In the genomic region with DNA sequence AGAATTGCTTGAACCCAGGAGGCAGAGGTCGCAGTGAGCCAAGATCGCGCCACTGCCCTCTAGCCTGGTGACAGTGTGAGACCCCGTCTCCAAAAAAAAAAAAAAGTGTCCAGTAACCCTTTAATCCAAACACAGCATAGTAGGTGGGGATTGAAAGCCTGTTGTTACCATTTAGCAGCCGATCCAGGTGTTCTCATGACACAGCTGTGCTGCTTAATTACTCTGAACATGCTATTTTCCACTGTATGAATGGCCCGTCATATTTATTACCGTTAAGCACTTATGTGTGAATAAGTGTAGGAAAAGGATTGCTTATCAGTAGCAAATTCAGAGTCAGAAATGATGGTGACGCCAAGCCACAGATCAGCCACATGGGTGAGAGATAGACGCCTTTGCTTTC, we compare ENCODE assay signal across 19 cellular contexts. TPM values are rescaled to one million over a fixed set of nuclear protein-coding genes. Genes with fewer than 3 reads are reported as not detected.
DNase-seq lines count a peak whose midpoint lies in the region; ATAC-seq, FAIRE-seq and TF ChIP-seq lines count a peak whose summit lies in the region.
"Had no signal": no experiment of that assay in that cellular context is flagged by ENCODE, and none has a peak within 500 bp of the region (broad histone marks: within the 10 kb centered on the region; RNA-seq: fewer than 3 reads in every experiment).

No MANE protein-coding gene starts in this region.

- intact Hi-C loops in Right ventricle myocardium superior (cut with DNase I), result no loop called here
- intact Hi-C loops in cardiac septum (cut with DNase I), result no loop called here
- intact Hi-C loops in K562 (cut with micrococcal nuclease), result no loop called here
- intact Hi-C loops in mucosa of descending colon (cut with DNase I, micrococcal nuclease), result no loop called here
- intact Hi-C loops in colonic mucosa (cut with DNase I), result no loop called here

- peaks cover 60 to 84% of the 10 kb centered on the region in 2 donors for H3K4me1 Mint-ChIP-seq in stimulated activated naive B cell treated with anti-CD40 and anti-IgM and Interleukin-4, amounts not matched to agents 10 μg/mL and 1 μg/mL and 100 μg/mL, for 72 hours

- H3K36me3 ChIP-seq in K562 (ENCODE audit: control insufficient read depth, insufficient read depth, low read length) (peaks cover 77% of the 10 kb centered on the region), mucosa of descending colon (ENCODE audit: low read depth) (peaks cover 3% of the 10 kb centered on the region), colonic mucosa (no peaks in the 10 kb centered on the region)

- no peak for TF ChIP-seq RAD21 in K562 (CRISPR knock-in tag; conservative IDR thresholded peaks at IDR 0.05 in 1 of 2, IDR thresholded peaks at IDR 0.05 in 1 of 2)

- H3K27ac Mint-ChIP-seq in stimulated activated naive B cell treated with anti-CD40 and anti-IgM and Interleukin-4, amounts not matched to agents 10 μg/mL and 1 μg/mL and 100 μg/mL, for 72 hours, result peak overlapping the region; percentile 83

- TF ChIP-seq CTCF in K562 (IDR thresholded peaks at IDR 0.05 in 2 of 3, conservative IDR thresholded peaks at IDR 0.05 in 1 of 3; ENCODE audit: insufficient read depth in 2 of 3, low read depth in 1 of 3, low read length in 3 of 3) (no peak), mucosa of descending colon (IDR thresholded peaks at IDR 0.05) (no peak), colonic mucosa (IDR thresholded peaks at IDR 0.05) (no peak)

- POLR2A ChIA-PET in K562 (lab: Yijun Ruan, JAX), result interaction anchor here (1.0 to 1.2 kb wide), 2 partner anchors 10 to 17 kb away, joined by 3 to 4 read pairs; no protein-coding TSS in a partner anchor

- peaks cover 31 to 56% of the 10 kb centered on the region in 2 donors for H3K36me3 Mint-ChIP-seq in stimulated activated naive B cell treated with anti-CD40 and anti-IgM and Interleukin-4, amounts not matched to agents 10 μg/mL and 1 μg/mL and 100 μg/mL, for 72 hours

- H3K9me3 Mint-ChIP-seq in stimulated activated naive B cell treated with anti-CD40 and anti-IgM and Interleukin-4, amounts not matched to agents 10 μg/mL and 1 μg/mL and 100 μg/mL, for 72 hours, result peaks cover 0 to 1% of the 10 kb centered on the region in 2 donors

- no peak for TF ChIP-seq EP300 in K562 (IDR thresholded peaks at IDR 0.05; ENCODE audit: low read length)

- no TSS peak for BruUV-seq in K562 (replicated peaks; lab: Mats Ljungman, UMichigan)

- H3K27ac ChIP-seq in K562 (ENCODE audit: extremely low read depth, low read depth, low read length), result peak overlapping the region; percentile 77
- no peak overlapping the region for H3K27ac ChIP-seq in colonic mucosa
- H3K27ac ChIP-seq: PC-9 had no signal

- H3K4me3 Mint-ChIP-seq in stimulated activated naive B cell treated with anti-CD40 and anti-IgM and Interleukin-4, amounts not matched to agents 10 μg/mL and 1 μg/mL and 100 μg/mL, for 72 hours, result no peak overlapping the region

- H3K27me3 ChIP-seq in K562 (ENCODE audit: control insufficient read depth in 2 of 2, insufficient read depth in 2 of 2, low read length in 2 of 2) (no peaks in the 10 kb centered on the region), colonic mucosa (no peaks in the 10 kb centered on the region)

- H3K9me3 ChIP-seq in K562 (replicated peaks; ENCODE audit: control insufficient read depth, insufficient read depth, low read depth, low read length) (no peaks in the 10 kb centered on the region), mucosa of descending colon (no peaks in the 10 kb centered on the region), colonic mucosa (no peaks in the 10 kb centered on the region)

- H3K4me3 ChIP-seq in K562, result no peak overlapping the region
- H3K4me3 ChIP-seq in mucosa of descending colon, result no peak overlapping the region
- H3K4me3 ChIP-seq in colonic mucosa, result no peak overlapping the region
- H3K4me3 ChIP-seq: PC-9 had no signal

- no peaks in the 10 kb centered on the region for H4K20me1 ChIP-seq in K562 (replicated peaks; ENCODE audit: control insufficient read depth, insufficient read depth, low read length)

- peak overlapping the region; percentile 28; the same call in 1 of the 2 replicates for H3K4me2 ChIP-seq in K562 (ENCODE audit: insufficient read depth, low read length)

- CTCF ChIA-PET in K562 (lab: Yijun Ruan, JAX; ENCODE audit: low intra/inter-chr PET ratio), result no interaction called here

- no peak overlapping the region for H3K9ac ChIP-seq in K562 (ENCODE audit: insufficient read depth in 1 of 2, low read depth in 2 of 2, low read length in 2 of 2)
- H3K9ac ChIP-seq in colonic mucosa (ENCODE audit: low read depth in 2 of 2, low read length in 2 of 2), result no peak overlapping the region

- H3K79me2 ChIP-seq in K562 (ENCODE audit: control insufficient read depth, insufficient read depth, low read length), result peaks cover 4% of the 10 kb centered on the region; the same call in 1 of the 3 replicates

- H2AFZ ChIP-seq in K562 (ENCODE audit: low read depth, low read length), result no peak overlapping the region
- H2AFZ ChIP-seq: PC-9 had no signal

- H3K4me1 ChIP-seq in K562 (replicated peaks in 1 of 2; ENCODE audit: control insufficient read depth in 2 of 2, insufficient read depth in 2 of 2, low read length in 2 of 2), result peaks cover 31 to 40% of the 10 kb centered on the region in 2 experiments
- peaks cover 5% of the 10 kb centered on the region for H3K4me1 ChIP-seq in mucosa of descending colon (ENCODE audit: low read depth)
- no peaks in the 10 kb centered on the region for H3K4me1 ChIP-seq in colonic mucosa

- WGBS in K562 (ENCODE audit: insufficient coverage, low coverage, missing lambda C conversion rate), result 71% methylated on average over 9 of the region's 9 CpGs

- DNase-seq in Right ventricle myocardium superior, result peak; percentile 8
- no peak for DNase-seq in cardiac septum (ENCODE audit: low spot score)
- peak; percentile 74 for DNase-seq in NAMALWA (ENCODE audit: low spot score)
- no peak for DNase-seq in K562 (ENCODE audit: extremely low read depth in 1 of 4, low spot score in 3 of 4)
- no peak for DNase-seq in stimulated activated naive B cell treated with anti-CD40 and anti-IgM and Interleukin-4, amounts not matched to agents 10 μg/mL and 1 μg/mL and 100 μg/mL, for 72 hours
- DNase-seq in mucosa of descending colon, result no peak
- no peak for DNase-seq in colonic mucosa
- no peak for DNase-seq in CD1c-positive myeloid dendritic cell (ENCODE audit: extremely low spot score)
- DNase-seq: CD4-positive, alpha-beta memory T cell; MM.1S; NCI-H1105; NCI-H1694; NCI-H446; NCI-H748 treated with DMSO at 0.1 percent for 48 hours had no signal

- FAIRE-seq in K562 (lab: Jason Lieb, UNC), result no peak
- FAIRE-seq: A204.1, GM19239, H54, HepG2 had no signal

- no peaks in the 10 kb centered on the region for H3K27me3 Mint-ChIP-seq in stimulated activated naive B cell treated with anti-CD40 and anti-IgM and Interleukin-4, amounts not matched to agents 10 μg/mL and 1 μg/mL and 100 μg/mL, for 72 hours
- H3K27me3 Mint-ChIP-seq: CD4-positive, alpha-beta memory T cell had no signal

- no peaks in the 10 kb centered on the region for H3K9me1 ChIP-seq in K562 (ENCODE audit: control insufficient read depth, insufficient read depth, low read length)

- in situ Hi-C loops in K562 (cut with MboI), result no loop called here

- no peak for ATAC-seq in Right ventricle myocardium superior (ENCODE audit: poor library complexity)
- ATAC-seq in K562, result no peak
- ATAC-seq in stimulated activated naive B cell treated with anti-CD40 and anti-IgM and Interleukin-4, amounts not matched to agents 10 μg/mL and 1 μg/mL and 100 μg/mL, for 72 hours (replicated peaks), result no peak
- ATAC-seq in mucosa of descending colon, result no peak
- ATAC-seq: HepG2 had no signal

- no peak for TF ChIP-seq POLR2A in K562 (conservative IDR thresholded peaks at IDR 0.05)

RNA-seq across cellular contexts. Expression of a gene that starts 11.7 kb away (rescaled TPM):
- total RNA-seq in Right ventricle myocardium superior (4.3 TPM), cardiac septum (6.8 TPM), K562 (2014; rRNA removed) (18.3 and 23.1 TPM in 2 replicates), K562 (2014; rRNA removed; fragmentation: Illumina TruSeq; extraction: Trizol) (4.0 and 4.1 TPM in 2 replicates), K562 (2015; rRNA removed; fragmentation: Illumina TruSeq; extraction: Trizol) (9.0 and 9.2 TPM in 2 replicates), K562 (2021) (23.5 and 27.7 TPM in 2 replicates), mucosa of descending colon (1 to 10 TPM; 2.8 to 9.8 (median 7.5) TPM), colonic mucosa (1 to 10 TPM; 3.3 to 5.5 TPM)
- total RNA-seq in K562 (2011; cell fraction: chromatin; rRNA removed; ENCODE audit: low replicate concordance), result 18.4 and 52.2 TPM in 2 replicates
- 30.3 and 37.7 TPM in 2 replicates for total RNA-seq in K562 (2011; cell fraction: nucleolus; rRNA removed)
- total RNA-seq in K562 (2011; cell fraction: nucleoplasm; rRNA removed), result 25.7 and 31.2 TPM in 2 replicates
- polyA plus RNA-seq in K562 (2011; rRNA removed) (14.3 and 16.0 TPM in 2 replicates), K562 (2014; fragmentation: Illumina TruSeq; extraction: Trizol) (7.7 and 18.6 TPM in 2 replicates), K562 (2014; fragmentation: Nextera tagmentation; extraction: Ambion mirVana) (1 to 10 TPM; 1.1 to 2.0 TPM), K562 (2014; rRNA removed) (16.7 and 18.9 TPM in 2 replicates)
- polyA plus RNA-seq in K562 (2011; cell fraction: cytosol; rRNA removed), result 32.8 and 91.3 TPM in 2 replicates
- 5.5 and 11.5 TPM in 2 replicates for polyA plus RNA-seq in K562 (2011; cell fraction: nucleus; rRNA removed)
- 34.3 and 36.5 TPM in 2 replicates for polyA plus RNA-seq in K562 (2012)
- polyA minus RNA-seq in K562 (2011; rRNA and poly(A)+ RNA removed), result 11.4 and 21.4 TPM in 2 replicates
- 35.3 and 38.1 TPM in 2 replicates for polyA minus RNA-seq in K562 (2011; cell fraction: cytosol; rRNA and poly(A)+ RNA removed)
- 4.0 and 4.6 TPM in 2 replicates for polyA minus RNA-seq in K562 (2011; cell fraction: nucleus; rRNA and poly(A)+ RNA removed)

RNA-seq across cellular contexts. Expression of a gene that starts 25.5 kb away (rescaled TPM):
- 9.8 TPM for total RNA-seq in Right ventricle myocardium superior
- total RNA-seq in cardiac septum, result 15.4 TPM
- 41.9 and 63.9 TPM in 2 replicates for total RNA-seq in K562 (2011; cell fraction: chromatin; rRNA removed; ENCODE audit: low replicate concordance)
- 59.3 and 69.9 TPM in 2 replicates for total RNA-seq in K562 (2011; cell fraction: nucleolus; rRNA removed)
- 40.8 and 43.3 TPM in 2 replicates for total RNA-seq in K562 (2011; cell fraction: nucleoplasm; rRNA removed)
- 40.0 and 44.6 TPM in 2 replicates for total RNA-seq in K562 (2014; rRNA removed)
- total RNA-seq in K562 (2014; rRNA removed; fragmentation: Illumina TruSeq; extraction: Trizol), result 14.8 and 15.9 TPM in 2 replicates
- 25.3 and 27.3 TPM in 2 replicates for total RNA-seq in K562 (2015; rRNA removed; fragmentation: Illumina TruSeq; extraction: Trizol)
- 25.2 and 33.9 TPM in 2 replicates for total RNA-seq in K562 (2021)
- polyA plus RNA-seq in K562 (2011; rRNA removed), result 17.2 and 18.1 TPM in 2 replicates
- 15.5 and 21.3 TPM in 2 replicates for polyA plus RNA-seq in K562 (2011; cell fraction: cytosol; rRNA removed)
- 62.2 and 104 TPM in 2 replicates for polyA plus RNA-seq in K562 (2011; cell fraction: nucleus; rRNA removed)
- 24.5 and 27.3 TPM in 2 replicates for polyA plus RNA-seq in K562 (2012)
- 19.3 and 19.8 TPM in 2 replicates for polyA plus RNA-seq in K562 (2014; fragmentation: Illumina TruSeq; extraction: Trizol)
- 10 to 100 TPM; 14.9 to 19.6 TPM for polyA plus RNA-seq in K562 (2014; fragmentation: Nextera tagmentation; extraction: Ambion mirVana)
- polyA plus RNA-seq in K562 (2014; rRNA removed), result 48.6 and 52.1 TPM in 2 replicates
- 5.6 and 5.9 TPM in 2 replicates for polyA minus RNA-seq in K562 (2011; rRNA and poly(A)+ RNA removed)
- 8.3 and 9.5 TPM in 2 replicates for polyA minus RNA-seq in K562 (2011; cell fraction: cytosol; rRNA and poly(A)+ RNA removed)
- polyA minus RNA-seq in K562 (2011; cell fraction: nucleus; rRNA and poly(A)+ RNA removed), result 15.4 and 20.5 TPM in 2 replicates
- total RNA-seq in mucosa of descending colon, result 10 to 100 TPM; 15.1 to 24.1 (median 18.6) TPM
- total RNA-seq in colonic mucosa, result 10 to 100 TPM; 15.1 to 19.4 TPM

RNA-seq across cellular contexts. Expression of a gene that starts 43.0 kb away (rescaled TPM):
- 5.3 TPM for total RNA-seq in Right ventricle myocardium superior
- 6.5 TPM for total RNA-seq in cardiac septum
- 4.3 and 16.0 TPM in 2 replicates for total RNA-seq in K562 (2011; cell fraction: chromatin; rRNA removed; ENCODE audit: low replicate concordance)
- 9.1 and 10.8 TPM in 2 replicates for total RNA-seq in K562 (2011; cell fraction: nucleolus; rRNA removed)
- total RNA-seq in K562 (2011; cell fraction: nucleoplasm; rRNA removed), result 6.9 and 7.2 TPM in 2 replicates
- total RNA-seq in K562 (2014; rRNA removed), result 21.4 and 41.5 TPM in 2 replicates
- total RNA-seq in K562 (2014; rRNA removed; fragmentation: Illumina TruSeq; extraction: Trizol), result 5.7 and 7.2 TPM in 2 replicates
- 13.5 and 15.2 TPM in 2 replicates for total RNA-seq in K562 (2015; rRNA removed; fragmentation: Illumina TruSeq; extraction: Trizol)
- total RNA-seq in K562 (2021), result 18.5 and 19.6 TPM in 2 replicates
- 4.6 and 4.7 TPM in 2 replicates for polyA plus RNA-seq in K562 (2011; rRNA removed)
- polyA plus RNA-seq in K562 (2011; cell fraction: cytosol; rRNA removed), result 6.4 and 21.6 TPM in 2 replicates
- polyA plus RNA-seq in K562 (2011; cell fraction: nucleus; rRNA removed), result 3.5 and 6.3 TPM in 2 replicates
- 10.7 and 13.3 TPM in 2 replicates for polyA plus RNA-seq in K562 (2012)
- polyA plus RNA-seq in K562 (2014; fragmentation: Illumina TruSeq; extraction: Trizol), result 7.1 and 10.0 TPM in 2 replicates
- polyA plus RNA-seq in K562 (2014; fragmentation: Nextera tagmentation; extraction: Ambion mirVana), result 10 to 100 TPM in 1 of 2 experiments, 1 to 10 TPM in 1; 6.7 to 11.8 TPM
- 13.8 and 18.1 TPM in 2 replicates for polyA plus RNA-seq in K562 (2014; rRNA removed)
- 1.5 and 2.0 TPM in 2 replicates for polyA minus RNA-seq in K562 (2011; rRNA and poly(A)+ RNA removed)
- polyA minus RNA-seq in K562 (2011; cell fraction: cytosol; rRNA and poly(A)+ RNA removed), result 3.6 and 6.6 TPM in 2 replicates
- polyA minus RNA-seq in K562 (2011; cell fraction: nucleus; rRNA and poly(A)+ RNA removed), result 3.4 and 3.9 TPM in 2 replicates
- total RNA-seq in mucosa of descending colon, result 10 to 100 TPM in 1 of 3 donors, 1 to 10 TPM in 2; 8.4 to 11.1 (median 10.0) TPM
- total RNA-seq in colonic mucosa, result 10 to 100 TPM in 1 of 2 donors, 1 to 10 TPM in 1; 9.7 to 14.1 TPM

RNA-seq across cellular contexts. Expression of a gene that starts 43.1 kb away (rescaled TPM):
- 9.7 TPM for total RNA-seq in Right ventricle myocardium superior
- total RNA-seq in cardiac septum, result 9.9 TPM
- total RNA-seq in K562 (2011; cell fraction: chromatin; rRNA removed; ENCODE audit: low replicate concordance), result 20.9 and 70.7 TPM in 2 replicates
- total RNA-seq in K562 (2011; cell fraction: nucleolus; rRNA removed), result 74.0 and 78.4 TPM in 2 replicates
- 23.7 and 31.9 TPM in 2 replicates for total RNA-seq in K562 (2011; cell fraction: nucleoplasm; rRNA removed)
- total RNA-seq in K562 (2014; rRNA removed), result 51.2 and 62.4 TPM in 2 replicates
- total RNA-seq in K562 (2014; rRNA removed; fragmentation: Illumina TruSeq; extraction: Trizol), result 14.1 and 21.3 TPM in 2 replicates
- total RNA-seq in K562 (2015; rRNA removed; fragmentation: Illumina TruSeq; extraction: Trizol), result 38.3 and 38.5 TPM in 2 replicates
- 64.7 and 66.0 TPM in 2 replicates for total RNA-seq in K562 (2021)
- polyA plus RNA-seq in K562 (2011; rRNA removed), result 25.8 and 28.5 TPM in 2 replicates
- 21.8 and 77.0 TPM in 2 replicates for polyA plus RNA-seq in K562 (2011; cell fraction: cytosol; rRNA removed)
- 35.4 and 76.1 TPM in 2 replicates for polyA plus RNA-seq in K562 (2011; cell fraction: nucleus; rRNA removed)
- polyA plus RNA-seq in K562 (2012), result 42.1 and 48.6 TPM in 2 replicates
- 33.2 and 52.4 TPM in 2 replicates for polyA plus RNA-seq in K562 (2014; fragmentation: Illumina TruSeq; extraction: Trizol)
- polyA plus RNA-seq in K562 (2014; fragmentation: Nextera tagmentation; extraction: Ambion mirVana), result under 1 TPM; 0.61 to 0.78 TPM
- polyA plus RNA-seq in K562 (2014; rRNA removed), result 64.8 and 65.7 TPM in 2 replicates
- polyA minus RNA-seq in K562 (2011; rRNA and poly(A)+ RNA removed), result 11.1 and 23.2 TPM in 2 replicates
- polyA minus RNA-seq in K562 (2011; cell fraction: cytosol; rRNA and poly(A)+ RNA removed), result 28.3 and 46.6 TPM in 2 replicates
- 19.7 and 29.1 TPM in 2 replicates for polyA minus RNA-seq in K562 (2011; cell fraction: nucleus; rRNA and poly(A)+ RNA removed)
- total RNA-seq in mucosa of descending colon, result 10 to 100 TPM; 12.7 to 17.6 (median 13.3) TPM
- total RNA-seq in colonic mucosa, result 10 to 100 TPM; 11.4 to 19.6 TPM

RNA-seq across cellular contexts. Expression of a gene that starts 57.0 kb away (rescaled TPM):
- total RNA-seq in Right ventricle myocardium superior (51.3 TPM), cardiac septum (58.7 TPM), K562 (2014; rRNA removed) (132 and 160 TPM in 2 replicates), K562 (2014; rRNA removed; fragmentation: Illumina TruSeq; extraction: Trizol) (70.3 and 80.8 TPM in 2 replicates), K562 (2015; rRNA removed; fragmentation: Illumina TruSeq; extraction: Trizol) (141 TPM in 2 replicates), K562 (2021) (97.8 and 104 TPM in 2 replicates), mucosa of descending colon (10 to 100 TPM; 44.0 to 59.3 (median 45.6) TPM), colonic mucosa (10 to 100 TPM; 43.0 to 49.2 TPM)
- 11.0 and 31.6 TPM in 2 replicates for total RNA-seq in K562 (2011; cell fraction: chromatin; rRNA removed; ENCODE audit: low replicate concordance)
- total RNA-seq in K562 (2011; cell fraction: nucleolus; rRNA removed), result 83.9 and 98.7 TPM in 2 replicates
- 48.7 and 61.8 TPM in 2 replicates for total RNA-seq in K562 (2011; cell fraction: nucleoplasm; rRNA removed)
- polyA plus RNA-seq in K562 (2011; rRNA removed) (84.6 and 113 TPM in 2 replicates), K562 (2014; fragmentation: Illumina TruSeq; extraction: Trizol) (220 and 231 TPM in 2 replicates), K562 (2014; fragmentation: Nextera tagmentation; extraction: Ambion mirVana) (10 to 100 TPM; 32.3 to 85.8 TPM), K562 (2014; rRNA removed) (175 and 180 TPM in 2 replicates)
- 138 and 266 TPM in 2 replicates for polyA plus RNA-seq in K562 (2011; cell fraction: cytosol; rRNA removed)
- 45.6 and 63.7 TPM in 2 replicates for polyA plus RNA-seq in K562 (2011; cell fraction: nucleus; rRNA removed)
- 130 and 185 TPM in 2 replicates for polyA plus RNA-seq in K562 (2012)
- 17.4 and 27.2 TPM in 2 replicates for polyA minus RNA-seq in K562 (2011; rRNA and poly(A)+ RNA removed)
- polyA minus RNA-seq in K562 (2011; cell fraction: cytosol; rRNA and poly(A)+ RNA removed), result 16.4 and 17.5 TPM in 2 replicates
- 51.5 and 65.8 TPM in 2 replicates for polyA minus RNA-seq in K562 (2011; cell fraction: nucleus; rRNA and poly(A)+ RNA removed)

Comparison
In these comparisons a context has a peak if more than half of its experiments do, and no peak if none do; other contexts are left out.
1. DNase-seq: peak in Right ventricle myocardium superior (single experiment) and NAMALWA (single experiment); none in cardiac septum (single experiment), K562 (0 of 4), stimulated activated naive B cell treated with anti-CD40 and anti-IgM and Interleukin-4, amounts not matched to agents 10 μg/mL and 1 μg/mL and 100 μg/mL, for 72 hours (single experiment), mucosa of descending colon (0 of 3), colonic mucosa (single experiment) and CD1c-positive myeloid dendritic cell (single experiment).